ENCODE assay signal across 8 cellular contexts in genomic region chr1:53889304-53890298, GRCh38. TPM values are rescaled to one million over a fixed set of nuclear protein-coding genes. Genes with fewer than 3 reads are reported as not detected.
DNase-seq lines count a peak whose midpoint lies in the region; ATAC-seq and TF ChIP-seq lines count a peak whose summit lies in the region.

TSS of gene YIPF1 (minus strand) at chr1:53889797. CDS start at chr1:53888937, 860 bp downstream.

- ATAC-seq in CD8-positive, alpha-beta T cell = peak; percentile 98
- ATAC-seq in GM19452 (IDR thresholded peaks at IDR 0.05; ENCODE audit: unreplicated experiment) (peak; percentile 87), lung (ENCODE audit: insufficient read depth, low FRiP score) (peak; percentile 96)

- DNase-seq in CD8-positive, alpha-beta T cell = peak; percentile 68 to 88 (median 84)
- DNase-seq in HK-2 (ENCODE audit: unreplicated experiment) (peak; percentile 86), NCI-H82 treated with DMSO at 0.1 percent for 48 hours (lab: John Stamatoyannopoulos, UW; ENCODE audit: unreplicated experiment) (peak; percentile 81), lung (ENCODE audit: low spot score) (peak; percentile 88)
- DNase-seq in activated CD8-positive, alpha-beta memory T cell treated with anti-CD3 and anti-CD28 coated beads for 24 hours = peak; percentile 92
- peak; percentile 78 for DNase-seq in effector CD8-positive, alpha-beta T cell (lab: John Stamatoyannopoulos, UW)
- DNase-seq in stimulated activated CD4-positive, alpha-beta T cell treated with anti-CD3 and anti-CD28 coated beads, TNF-alpha, amount 100 ng/mL, for 24 hours (ENCODE audit: low read depth in 3 of 3) = peak; percentile 63 to 86 (median 70)

- no peaks in the 10 kb centered on the region for H3K9me3 ChIP-seq in CD8-positive, alpha-beta T cell (ENCODE audit: low read length)
- H3K9me3 ChIP-seq in lung (ENCODE audit: control insufficient read depth in 2 of 2, insufficient read depth in 1 of 2, low read length in 1 of 2) = no peaks in the 10 kb centered on the region

- peaks cover 49% of the 10 kb centered on the region for H3K4me1 Mint-ChIP-seq in CD8-positive, alpha-beta T cell (ENCODE audit: low read depth)

- peak within 1 kb of the TSS; percentile 69 for H3K4me3 ChIP-seq in CD8-positive, alpha-beta T cell (ENCODE audit: low read depth, low read length)
- peak within 1 kb of the TSS; percentile 99 for H3K4me3 ChIP-seq in lung

- no peaks in the 10 kb centered on the region for H3K27me3 ChIP-seq in CD8-positive, alpha-beta T cell (ENCODE audit: insufficient read depth, low read length)
- no peaks in the 10 kb centered on the region for H3K27me3 ChIP-seq in lung (ENCODE audit: control insufficient read depth, insufficient read depth)

- H3K4me3 Mint-ChIP-seq in CD8-positive, alpha-beta T cell = peak within 1 kb of the TSS; percentile 94

- H3K4me1 ChIP-seq in CD8-positive, alpha-beta T cell (ENCODE audit: insufficient read depth, low read length) = peaks cover 19% of the 10 kb centered on the region
- peaks cover 2 to 4% of the 10 kb centered on the region in 2 donors for H3K4me1 ChIP-seq in lung (ENCODE audit: control insufficient read depth in 2 of 2, insufficient read depth in 2 of 2, low read length in 2 of 2)

- H3K9me3 Mint-ChIP-seq in CD8-positive, alpha-beta T cell = no peaks in the 10 kb centered on the region

- WGBS in lung, 2 donors = 2 to 4% methylated on average over 57 to 62 of the region's 62 CpGs

- peak within 1 kb of the TSS; percentile 42 for H3K27ac ChIP-seq in CD8-positive, alpha-beta T cell (ENCODE audit: low read depth, low read length)
- H3K27ac ChIP-seq in lung (ENCODE audit: low read depth in 1 of 2, low read length in 1 of 2) = peak within 1 kb of the TSS; percentile 90 to 91

- H3K36me3 Mint-ChIP-seq in CD8-positive, alpha-beta T cell = peaks cover 34% of the 10 kb centered on the region

- TF ChIP-seq CTCF in CD8-positive, alpha-beta T cell (IDR thresholded peaks at IDR 0.05) = no peak
- TF ChIP-seq CTCF in lung (IDR thresholded peaks at IDR 0.05; ENCODE audit: control extremely low read depth, extremely low read depth) = peak; percentile 29

- H3K36me3 ChIP-seq in CD8-positive, alpha-beta T cell (ENCODE audit: insufficient read depth, low read length) = no peaks in the 10 kb centered on the region
- H3K36me3 ChIP-seq in lung (ENCODE audit: control insufficient read depth in 2 of 2, insufficient read depth in 2 of 2, low read length in 2 of 2) = peaks cover 8 to 9% of the 10 kb centered on the region in 2 donors

- CTCF ChIA-PET in CD8-positive, alpha-beta T cell (lab: Charles Lee) = interaction anchor here (0.7 to 1.7 kb wide), 3 partner anchors 30 to 402 kb away, joined by 3 to 5 read pairs (median 4); no protein-coding TSS in a partner anchor

- intact Hi-C loops in CD8-positive, alpha-beta T cell (cut with DNase I, micrococcal nuclease) = loop anchor here (1.0 to 10.0 kb wide), 9 partner anchors 51 to 875 kb away; partner anchors contain the start of genes NDC1 (in 2 of the 2), TCEANC2 (in 2 of the 2), TMEM59 (in 2 of the 2) and TTC4 (in 2 of the 2)

- POLR2A ChIA-PET in CD8-positive, alpha-beta T cell (lab: Charles Lee) = interaction anchor here (0.8 to 3.2 kb wide), 2 partner anchors 19 to 56 kb away, joined by 3 to 20 read pairs; partner anchors contain the start of genes IFT25 and LRRC42

- H3K27ac Mint-ChIP-seq in CD8-positive, alpha-beta T cell = peak within 1 kb of the TSS; percentile 94

- no peaks in the 10 kb centered on the region for H3K27me3 Mint-ChIP-seq in CD8-positive, alpha-beta T cell (ENCODE audit: low read depth)

RNA-seq across cellular contexts. Expression of gene YIPF1, which starts in this region (rescaled TPM):
- total RNA-seq in CD8-positive, alpha-beta T cell = 1 to 10 TPM; 4.6 to 5.4 TPM
- total RNA-seq in lung = 10 to 100 TPM; 23.3 to 26.8 TPM
- 10 to 100 TPM; 19.9 to 33.3 TPM for polyA plus RNA-seq in lung

Comparison
In these comparisons a context has a peak if more than half of its experiments do, and no peak if none do; other contexts are left out.
1. Peak in every context shown above with its lines: DNase-seq, ATAC-seq, H3K4me3 ChIP-seq and H3K27ac ChIP-seq.